ENCODE assay signal across 8 cellular contexts in genomic region chr20:16573011-16573965, GRCh38. TPM values are rescaled to one million over a fixed set of nuclear protein-coding genes. Genes with fewer than 3 reads are reported as not detected.
DNase-seq lines count a peak whose midpoint lies in the region; ATAC-seq and TF ChIP-seq lines count a peak whose summit lies in the region.

A gene with protein sequence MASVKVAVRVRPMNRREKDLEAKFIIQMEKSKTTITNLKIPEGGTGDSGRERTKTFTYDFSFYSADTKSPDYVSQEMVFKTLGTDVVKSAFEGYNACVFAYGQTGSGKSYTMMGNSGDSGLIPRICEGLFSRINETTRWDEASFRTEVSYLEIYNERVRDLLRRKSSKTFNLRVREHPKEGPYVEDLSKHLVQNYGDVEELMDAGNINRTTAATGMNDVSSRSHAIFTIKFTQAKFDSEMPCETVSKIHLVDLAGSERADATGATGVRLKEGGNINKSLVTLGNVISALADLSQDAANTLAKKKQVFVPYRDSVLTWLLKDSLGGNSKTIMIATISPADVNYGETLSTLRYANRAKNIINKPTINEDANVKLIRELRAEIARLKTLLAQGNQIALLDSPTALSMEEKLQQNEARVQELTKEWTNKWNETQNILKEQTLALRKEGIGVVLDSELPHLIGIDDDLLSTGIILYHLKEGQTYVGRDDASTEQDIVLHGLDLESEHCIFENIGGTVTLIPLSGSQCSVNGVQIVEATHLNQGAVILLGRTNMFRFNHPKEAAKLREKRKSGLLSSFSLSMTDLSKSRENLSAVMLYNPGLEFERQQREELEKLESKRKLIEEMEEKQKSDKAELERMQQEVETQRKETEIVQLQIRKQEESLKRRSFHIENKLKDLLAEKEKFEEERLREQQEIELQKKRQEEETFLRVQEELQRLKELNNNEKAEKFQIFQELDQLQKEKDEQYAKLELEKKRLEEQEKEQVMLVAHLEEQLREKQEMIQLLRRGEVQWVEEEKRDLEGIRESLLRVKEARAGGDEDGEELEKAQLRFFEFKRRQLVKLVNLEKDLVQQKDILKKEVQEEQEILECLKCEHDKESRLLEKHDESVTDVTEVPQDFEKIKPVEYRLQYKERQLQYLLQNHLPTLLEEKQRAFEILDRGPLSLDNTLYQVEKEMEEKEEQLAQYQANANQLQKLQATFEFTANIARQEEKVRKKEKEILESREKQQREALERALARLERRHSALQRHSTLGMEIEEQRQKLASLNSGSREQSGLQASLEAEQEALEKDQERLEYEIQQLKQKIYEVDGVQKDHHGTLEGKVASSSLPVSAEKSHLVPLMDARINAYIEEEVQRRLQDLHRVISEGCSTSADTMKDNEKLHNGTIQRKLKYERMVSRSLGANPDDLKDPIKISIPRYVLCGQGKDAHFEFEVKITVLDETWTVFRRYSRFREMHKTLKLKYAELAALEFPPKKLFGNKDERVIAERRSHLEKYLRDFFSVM (N-terminal part only) (minus strand): TSS chr20:16573448. CDS start chr20:16573275, 173 bp downstream.

- peak within 1 kb of the TSS; percentile 85 for H3K9ac ChIP-seq in NT2/D1 (ENCODE audit: insufficient read length, low read depth)

- peaks cover 5% of the 10 kb centered on the region for H3K36me3 ChIP-seq in NT2/D1 (ENCODE audit: insufficient read depth, insufficient read length, low read length)

- H3K9me3 ChIP-seq in NT2/D1 (ENCODE audit: insufficient read depth, low read length), result no peaks in the 10 kb centered on the region
- H3K9me3 ChIP-seq in mononuclear cell (ENCODE audit: low read depth, low read length), result no peaks in the 10 kb centered on the region

- H3K4me1 ChIP-seq in NT2/D1 (ENCODE audit: insufficient read depth, insufficient read length), result no peaks in the 10 kb centered on the region
- H3K4me1 ChIP-seq in mononuclear cell (ENCODE audit: insufficient read depth, low read length), result peaks cover 28% of the 10 kb centered on the region

- H3K9me3 Mint-ChIP-seq in endothelial cell (ENCODE audit: unreplicated experiment), result no peaks in the 10 kb centered on the region

- DNase-seq in COLO829 (ENCODE audit: low spot score) (peak; percentile 93), HT-29 (ENCODE audit: low spot score) (peak; percentile 87), NT2/D1 (ENCODE audit: low read depth, low spot score) (peak; percentile 76), endothelial cell (ENCODE audit: low spot score) (peak; percentile 97)
- DNase-seq in activated CD8-positive, alpha-beta memory T cell treated with anti-CD3 and anti-CD28 coated beads, Interleukin-2, amount 50 U/mL, for 48 hours, result peak; percentile 94
- DNase-seq in stimulated activated CD8-positive, alpha-beta memory T cell treated with anti-CD3 and anti-CD28 coated beads, Interleukin-2, amount 100 ng/mL, for 1 hour (ENCODE audit: low read depth in 2 of 2), result peak; percentile 63 to 72

- peak within 1 kb of the TSS; percentile 76 for H3K4me3 ChIP-seq in NT2/D1 (ENCODE audit: insufficient read length, low read depth)
- H3K4me3 ChIP-seq in mononuclear cell (ENCODE audit: low read length), result peak within 1 kb of the TSS; percentile 55

- no peak within 1 kb of the TSS for H3K27ac Mint-ChIP-seq in endothelial cell (ENCODE audit: unreplicated experiment)

- no peaks in the 10 kb centered on the region for H3K36me3 Mint-ChIP-seq in endothelial cell (ENCODE audit: low read depth, unreplicated experiment)

- H3K4me1 Mint-ChIP-seq in endothelial cell (ENCODE audit: unreplicated experiment), result peaks cover 13% of the 10 kb centered on the region

- H3K27me3 Mint-ChIP-seq in endothelial cell (ENCODE audit: unreplicated experiment), result peaks cover 4% of the 10 kb centered on the region

- TF ChIP-seq CTCF in endothelial cell (IDR thresholded peaks at IDR 0.05; ENCODE audit: unreplicated experiment), result no peak

- peak within 1 kb of the TSS; percentile 90 for H3K4me3 Mint-ChIP-seq in endothelial cell (ENCODE audit: unreplicated experiment)

- H3K27me3 ChIP-seq in NT2/D1 (ENCODE audit: insufficient read depth, insufficient read length) (no peaks in the 10 kb centered on the region), mononuclear cell (ENCODE audit: insufficient read depth, low read length) (no peaks in the 10 kb centered on the region)

- ATAC-seq in GM21360 (IDR thresholded peaks at IDR 0.05; ENCODE audit: unreplicated experiment), result peak; percentile 73

RNA-seq across cellular contexts. Expression of the gene that starts here (rescaled TPM):
- 4.2 and 5.7 TPM in 2 replicates for total RNA-seq in HT-29 (2014; rRNA removed; shearing (Covaris generic))
- 10.5 TPM for total RNA-seq in endothelial cell (ENCODE audit: unreplicated experiment)
- 5.8 TPM for total RNA-seq in mononuclear cell

Comparison
In these comparisons a context has a peak if more than half of its experiments do, and no peak if none do; other contexts are left out.
1. Peak in every context shown above with its lines: DNase-seq, ATAC-seq and H3K4me3 ChIP-seq.